Comparison of ENCODE assay signal across 13 cellular contexts in the genomic region with DNA sequence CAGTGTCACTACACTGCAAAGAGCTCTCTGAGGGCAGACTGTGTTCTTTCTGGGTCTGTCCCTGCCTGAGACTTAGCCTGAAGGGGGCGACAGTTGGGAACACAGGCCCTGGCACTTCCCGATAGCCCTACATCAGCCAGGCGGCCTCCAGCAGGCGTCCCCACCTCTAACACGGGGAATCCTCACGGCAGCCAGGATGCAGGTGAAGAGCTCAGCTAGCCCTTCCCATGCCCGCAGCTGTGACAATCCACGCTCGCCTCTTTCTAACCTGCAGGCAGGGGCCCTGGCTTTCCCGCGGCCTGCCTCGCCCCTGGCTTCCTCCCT. TPM values are rescaled to one million over a fixed set of nuclear protein-coding genes. Genes with fewer than 3 reads are reported as not detected.
DNase-seq lines count a peak whose midpoint lies in the region; ATAC-seq, FAIRE-seq and TF ChIP-seq lines count a peak whose summit lies in the region.
"Had no signal": no experiment of that assay in that cellular context is flagged by ENCODE, and none has a peak within 500 bp of the region (broad histone marks: within the 10 kb centered on the region; RNA-seq: fewer than 3 reads in every experiment).

No MANE protein-coding gene starts in this region.

- FAIRE-seq in keratinocyte (lab: Jason Lieb, UNC): no peak

- no peak overlapping the region for H3K4me3 Mint-ChIP-seq in activated T-helper 17 cell treated with anti-CD3 and anti-CD28 coated beads, Interleukin-2, amount 50 U/mL, for 72 hours

- no peak overlapping the region for H3K27ac ChIP-seq in keratinocyte (ENCODE audit: control insufficient read depth, insufficient read depth, low read length)
- H3K27ac ChIP-seq: KMS-11, SJSA1 had no signal

- H3K4me1 Mint-ChIP-seq in activated T-helper 17 cell treated with anti-CD3 and anti-CD28 coated beads, Interleukin-2, amount 50 U/mL, for 72 hours: peaks cover 8% of the 10 kb centered on the region

- peaks cover 81% of the 10 kb centered on the region for H3K36me3 Mint-ChIP-seq in activated T-helper 17 cell treated with anti-CD3 and anti-CD28 coated beads, Interleukin-2, amount 50 U/mL, for 72 hours (ENCODE audit: low read depth)

- peaks cover 3% of the 10 kb centered on the region for H4K20me1 ChIP-seq in keratinocyte (ENCODE audit: control insufficient read depth, extremely low read depth, insufficient read depth, low read length)

- no peak overlapping the region for H2AFZ ChIP-seq in keratinocyte (ENCODE audit: control insufficient read depth, low read length)

- no peak overlapping the region for H3K9ac ChIP-seq in keratinocyte (ENCODE audit: control insufficient read depth, extremely low read depth, insufficient read depth, low read length)
- H3K9ac ChIP-seq: KMS-11 had no signal

- H3K4me3 ChIP-seq in AG10803 (ENCODE audit: low read length) (no peak overlapping the region), keratinocyte (ENCODE audit: control insufficient read depth in 2 of 3, extremely low read depth in 1 of 3, insufficient read depth in 2 of 3, low read depth in 1 of 3, low read length in 3 of 3) (no peak overlapping the region)
- H3K4me3 ChIP-seq: SJSA1, skin epidermis had no signal

- ATAC-seq in activated T-helper 17 cell treated with anti-CD3 and anti-CD28 coated beads, Interleukin-2, amount 50 U/mL, for 72 hours (replicated peaks): no peak
- ATAC-seq in HG03432 (IDR thresholded peaks at IDR 0.05; ENCODE audit: unreplicated experiment) (no peak), HG03108 (IDR thresholded peaks at IDR 0.05; ENCODE audit: unreplicated experiment) (no peak)

- H3K9me3 ChIP-seq in keratinocyte (ENCODE audit: control insufficient read depth, low read depth, low read length): no peaks in the 10 kb centered on the region
- H3K9me3 ChIP-seq: SJSA1 had no signal

- H3K27ac Mint-ChIP-seq in activated T-helper 17 cell treated with anti-CD3 and anti-CD28 coated beads, Interleukin-2, amount 50 U/mL, for 72 hours: peak overlapping the region; percentile 43

- H3K79me2 ChIP-seq in keratinocyte (ENCODE audit: control insufficient read depth, insufficient read depth, low read length): peaks cover 20% of the 10 kb centered on the region

- peaks cover 45 to 56% of the 10 kb centered on the region in 2 experiments for H3K36me3 ChIP-seq in keratinocyte (ENCODE audit: control insufficient read depth in 2 of 2, extremely low read depth in 1 of 2, insufficient read depth in 2 of 2, low read length in 2 of 2)

- H3K4me2 ChIP-seq in keratinocyte (ENCODE audit: control insufficient read depth, extremely low read depth, insufficient read depth, low read depth, low read length): no peak overlapping the region
- H3K4me2 ChIP-seq: KMS-11 had no signal

- DNase-seq in AG10803 (ENCODE audit: low read depth) (no peak), keratinocyte (ENCODE audit: low read depth, low spot score) (no peak)
- DNase-seq in stimulated activated CD4-positive, alpha-beta T cell treated with anti-CD3 and anti-CD28 coated beads, Interleukin-12 subunit alpha, Interleukin-12 subunit beta, amount 100 ng/mL, for 4 hours: no peak
- DNase-seq in stimulated activated CD4-positive, alpha-beta T cell treated with anti-CD3 and anti-CD28 coated beads, Interleukin-4, amount 100 ng/mL, for 1 hour: no peak
- DNase-seq: DMS79 treated with DMSO at 0.1 percent for 48 hours, NCI-H2227 treated with DMSO at 0.1 percent for 48 hours had no signal

- dilution Hi-C loops in keratinocyte (cut with MboI; ENCODE audit: extremely low pct_ligation_motif_present, low sequenced_read_pairs): no loop called here

- no peaks in the 10 kb centered on the region for H3K9me1 ChIP-seq in keratinocyte (ENCODE audit: control insufficient read depth, extremely low read depth, insufficient read depth, low read length)

- H3K4me1 ChIP-seq in keratinocyte (ENCODE audit: control insufficient read depth, extremely low read depth, insufficient read depth, low read length): peaks cover 7% of the 10 kb centered on the region

- H3K9me3 Mint-ChIP-seq in activated T-helper 17 cell treated with anti-CD3 and anti-CD28 coated beads, Interleukin-2, amount 50 U/mL, for 72 hours: no peaks in the 10 kb centered on the region

- no peaks in the 10 kb centered on the region for H3K27me3 ChIP-seq in keratinocyte (ENCODE audit: control insufficient read depth, extremely low read depth, insufficient read depth, low read length)
- H3K27me3 ChIP-seq: SJSA1 had no signal

- H3K27me3 Mint-ChIP-seq in activated T-helper 17 cell treated with anti-CD3 and anti-CD28 coated beads, Interleukin-2, amount 50 U/mL, for 72 hours: no peaks in the 10 kb centered on the region

- TF ChIP-seq CTCF in AG10803 (conservative IDR thresholded peaks at IDR 0.05; ENCODE audit: low read length): peak; percentile 19
- TF ChIP-seq CTCF in GM12873 (IDR thresholded peaks at IDR 0.05; ENCODE audit: insufficient read depth, low read depth, low read length, missing control alignments): peak; percentile 22
- peak in 2 of 3 experiments; percentile 30 to 38 for TF ChIP-seq CTCF in keratinocyte (optimal IDR thresholded peaks at IDR 0.05 in 1 of 3, IDR thresholded peaks at IDR 0.05 in 1 of 3, conservative IDR thresholded peaks at IDR 0.05 in 1 of 3; ENCODE audit: extremely low read depth in 1 of 3, insufficient read depth in 2 of 3, low read length in 3 of 3)

RNA-seq across cellular contexts. Expression of a gene that starts 5.9 kb away (rescaled TPM):
- 10 to 100 TPM; 21.3 to 29.9 TPM for total RNA-seq in activated T-helper 17 cell treated with anti-CD3 and anti-CD28 coated beads, Interleukin-2, amount 50 U/mL, for 72 hours
- polyA plus RNA-seq in keratinocyte: 15.3 to 25.6 TPM (median 15.9 TPM) in 3 replicates
- polyA plus RNA-seq in keratinocyte (2011; ENCODE audit: low read depth): 3.0 TPM
- polyA plus RNA-seq in keratinocyte (2011; cell fraction: cytosol; rRNA removed): 10.8 and 18.5 TPM in 2 replicates
- 28.7 and 31.8 TPM in 2 replicates for polyA plus RNA-seq in keratinocyte (2011; cell fraction: nucleus; rRNA removed)
- polyA plus RNA-seq in keratinocyte (2012; ENCODE audit: low replicate concordance): 7.5 and 16.9 TPM in 2 replicates
- polyA minus RNA-seq in keratinocyte: 17.5 to 36.0 TPM (median 33.2 TPM) in 3 replicates
- polyA minus RNA-seq in keratinocyte (2011; cell fraction: cytosol; rRNA and poly(A)+ RNA removed): 17.3 TPM
- polyA minus RNA-seq in keratinocyte (2011; cell fraction: nucleus; rRNA and poly(A)+ RNA removed): 10.7 and 12.0 TPM in 2 replicates

RNA-seq across cellular contexts. Expression of a gene that starts 6.0 kb away (rescaled TPM):
- total RNA-seq in activated T-helper 17 cell treated with anti-CD3 and anti-CD28 coated beads, Interleukin-2, amount 50 U/mL, for 72 hours: 1,000 to 10,000 TPM; 3,005 to 3,350 TPM
- 2,394 to 3,298 TPM (median 2,684 TPM) in 3 replicates for polyA plus RNA-seq in keratinocyte
- 1,320 TPM for polyA plus RNA-seq in keratinocyte (2011; ENCODE audit: low read depth)
- polyA plus RNA-seq in keratinocyte (2011; cell fraction: cytosol; rRNA removed): 3,782 and 4,157 TPM in 2 replicates
- polyA plus RNA-seq in keratinocyte (2011; cell fraction: nucleus; rRNA removed): 1,072 and 1,201 TPM in 2 replicates
- polyA plus RNA-seq in keratinocyte (2012; ENCODE audit: low replicate concordance): 2,384 and 2,909 TPM in 2 replicates
- 1,498 to 3,012 TPM (median 2,133 TPM) in 3 replicates for polyA minus RNA-seq in keratinocyte
- polyA minus RNA-seq in keratinocyte (2011; cell fraction: cytosol; rRNA and poly(A)+ RNA removed): 1,283 TPM
- polyA minus RNA-seq in keratinocyte (2011; cell fraction: nucleus; rRNA and poly(A)+ RNA removed): 279 and 333 TPM in 2 replicates

RNA-seq across cellular contexts. Expression of a gene that starts 6.1 kb away (rescaled TPM):
- 10 to 100 TPM; 17.4 to 26.3 TPM for total RNA-seq in activated T-helper 17 cell treated with anti-CD3 and anti-CD28 coated beads, Interleukin-2, amount 50 U/mL, for 72 hours
- 11.8 to 13.0 TPM (median 12.4 TPM) in 3 replicates for polyA plus RNA-seq in keratinocyte
- polyA plus RNA-seq in keratinocyte (2011; ENCODE audit: low read depth): 5.7 TPM
- 5.7 and 15.4 TPM in 2 replicates for polyA plus RNA-seq in keratinocyte (2011; cell fraction: cytosol; rRNA removed)
- 16.9 and 26.8 TPM in 2 replicates for polyA plus RNA-seq in keratinocyte (2011; cell fraction: nucleus; rRNA removed)
- polyA plus RNA-seq in keratinocyte (2012; ENCODE audit: low replicate concordance): 7.4 and 26.1 TPM in 2 replicates
- polyA minus RNA-seq in keratinocyte: 3.5 to 9.2 TPM (median 4.1 TPM) in 3 replicates
- polyA minus RNA-seq in keratinocyte (2011; cell fraction: cytosol; rRNA and poly(A)+ RNA removed): 17.3 TPM
- 6.2 and 7.8 TPM in 2 replicates for polyA minus RNA-seq in keratinocyte (2011; cell fraction: nucleus; rRNA and poly(A)+ RNA removed)

RNA-seq across cellular contexts. Expression of a gene that starts 14.2 kb away (rescaled TPM):
- 10 to 100 TPM; 13.9 to 25.4 TPM for total RNA-seq in activated T-helper 17 cell treated with anti-CD3 and anti-CD28 coated beads, Interleukin-2, amount 50 U/mL, for 72 hours
- polyA plus RNA-seq in keratinocyte: 31.1 to 34.0 TPM (median 32.9 TPM) in 3 replicates
- polyA plus RNA-seq in keratinocyte (2011; ENCODE audit: low read depth): 18.6 TPM
- 29.0 and 29.1 TPM in 2 replicates for polyA plus RNA-seq in keratinocyte (2011; cell fraction: cytosol; rRNA removed)
- polyA plus RNA-seq in keratinocyte (2011; cell fraction: nucleus; rRNA removed): 23.9 and 24.3 TPM in 2 replicates
- polyA plus RNA-seq in keratinocyte (2012; ENCODE audit: low replicate concordance): 28.9 and 30.4 TPM in 2 replicates
- polyA minus RNA-seq in keratinocyte: 13.5 to 15.6 TPM (median 15.2 TPM) in 3 replicates
- 11.5 TPM for polyA minus RNA-seq in keratinocyte (2011; cell fraction: cytosol; rRNA and poly(A)+ RNA removed)
- 5.4 and 6.2 TPM in 2 replicates for polyA minus RNA-seq in keratinocyte (2011; cell fraction: nucleus; rRNA and poly(A)+ RNA removed)

RNA-seq across cellular contexts. Expression of a gene that starts 14.3 kb away (rescaled TPM):
- 10 to 100 TPM in 1 of 2 donors, 1 to 10 TPM in 1; 7.0 to 17.3 TPM for total RNA-seq in activated T-helper 17 cell treated with anti-CD3 and anti-CD28 coated beads, Interleukin-2, amount 50 U/mL, for 72 hours
- polyA plus RNA-seq in keratinocyte: 21.2 to 29.0 TPM (median 28.2 TPM) in 3 replicates
- polyA plus RNA-seq in keratinocyte (2011; ENCODE audit: low read depth): 26.6 TPM
- 21.7 and 46.2 TPM in 2 replicates for polyA plus RNA-seq in keratinocyte (2011; cell fraction: cytosol; rRNA removed)
- polyA plus RNA-seq in keratinocyte (2011; cell fraction: nucleus; rRNA removed): 10.8 and 13.1 TPM in 2 replicates
- polyA plus RNA-seq in keratinocyte (2012; ENCODE audit: low replicate concordance): 38.6 and 45.6 TPM in 2 replicates
- 7.5 to 19.6 TPM (median 10.1 TPM) in 3 replicates for polyA minus RNA-seq in keratinocyte
- polyA minus RNA-seq in keratinocyte (2011; cell fraction: cytosol; rRNA and poly(A)+ RNA removed): 34.5 TPM
- 5.5 and 5.9 TPM in 2 replicates for polyA minus RNA-seq in keratinocyte (2011; cell fraction: nucleus; rRNA and poly(A)+ RNA removed)
